ENCODE assay signal across 21 cellular contexts in the genomic region with DNA sequence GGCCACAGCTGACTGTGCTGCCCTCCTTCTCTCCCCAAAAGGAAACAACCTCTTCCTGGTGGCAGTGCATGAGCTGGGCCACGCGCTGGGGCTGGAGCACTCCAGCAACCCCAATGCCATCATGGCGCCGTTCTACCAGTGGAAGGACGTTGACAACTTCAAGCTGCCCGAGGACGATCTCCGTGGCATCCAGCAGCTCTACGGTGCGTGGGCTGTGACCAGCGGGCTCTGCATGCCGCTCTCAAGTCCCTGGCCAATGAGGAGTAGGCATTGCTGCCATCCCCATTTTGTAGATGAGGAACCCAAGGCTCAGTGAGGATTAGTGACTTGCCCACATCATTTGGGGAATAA. TPM values are rescaled to one million over a fixed set of nuclear protein-coding genes. Genes with fewer than 3 reads are reported as not detected.
A peak's percentile ranks its signal among the peaks of the same experiment; 100 is the strongest.
DNase-seq lines count a peak whose midpoint lies in the region; ATAC-seq and TF ChIP-seq lines count a peak whose summit lies in the region.
"Had no signal": no experiment of that assay in that cellular context is flagged by ENCODE, and none has a peak within 500 bp of the region (broad histone marks: within the 10 kb centered on the region; RNA-seq: fewer than 3 reads in every experiment).

No MANE protein-coding gene starts in this region.

- ATAC-seq in Right ventricle myocardium inferior (no peak), upper lobe of right lung (no peak)
- ATAC-seq: A549, GM12878 had no signal

- H3K36me3 ChIP-seq in cardiac muscle cell: peaks cover 73% of the 10 kb centered on the region
- H3K36me3 ChIP-seq in upper lobe of right lung: peaks cover 31% of the 10 kb centered on the region
- H3K36me3 ChIP-seq: HAP-1 had no signal

- H3K4me3 ChIP-seq in cardiac muscle cell (no peak overlapping the region), upper lobe of right lung (no peak overlapping the region)
- H3K4me3 ChIP-seq: A549, GM12878, GM23248, HAP-1 had no signal

- DNase-seq in cardiac muscle cell (ENCODE audit: low read depth in 1 of 2, low spot score in 1 of 2): no peak
- DNase-seq in Right ventricle myocardium inferior (ENCODE audit: missing footprints): no peak
- peak; percentile 48 for DNase-seq in chondrocyte (ENCODE audit: low spot score)
- DNase-seq in neural crest cell (ENCODE audit: low read depth, low spot score): no peak
- DNase-seq in upper lobe of right lung: peak; percentile 37
- no peak for DNase-seq in AG08396 (ENCODE audit: low spot score)
- DNase-seq in activated effector memory CD4-positive, alpha-beta T cell treated with Interleukin-2 at 50 U/mL for 16 hours: no peak
- no peak for DNase-seq in GOT3 (lab: John Stamatoyannopoulos, UW)
- DNase-seq: ACHN; CD4-positive, alpha-beta T cell; CD8-positive, alpha-beta memory T cell; DMS 273 treated with DMSO at 0.1 percent for 48 hours; DMS79; EL; GDM1; GM23248; HFFc6 had no signal

- TF ChIP-seq CTCF in cardiac muscle cell (IDR thresholded peaks at IDR 0.05; ENCODE audit: low read depth, low read length): no peak
- no peak for TF ChIP-seq CTCF in chondrocyte (IDR thresholded peaks at IDR 0.05)
- TF ChIP-seq CTCF in neural crest cell (conservative IDR thresholded peaks at IDR 0.05): no peak
- no peak for TF ChIP-seq CTCF in upper lobe of right lung (IDR thresholded peaks at IDR 0.05)

- H3K27ac Mint-ChIP-seq in chondrocyte (ENCODE audit: unreplicated experiment) (no peak overlapping the region), neural crest cell (ENCODE audit: unreplicated experiment) (peak overlapping the region; percentile 43)
- H3K27ac Mint-ChIP-seq: CD4-positive, alpha-beta T cell; HFFc6 had no signal

- H3K4me3 Mint-ChIP-seq in chondrocyte (ENCODE audit: unreplicated experiment) (no peak overlapping the region), neural crest cell (no peak overlapping the region)
- H3K4me3 Mint-ChIP-seq: CD14-positive monocyte; CD4-positive, alpha-beta T cell; CD8-positive, alpha-beta memory T cell; HFFc6 had no signal

- no peaks in the 10 kb centered on the region for H3K4me1 Mint-ChIP-seq in chondrocyte (ENCODE audit: low read depth)
- H3K4me1 Mint-ChIP-seq in neural crest cell: no peaks in the 10 kb centered on the region
- H3K4me1 Mint-ChIP-seq: CD14-positive monocyte; CD8-positive, alpha-beta memory T cell had no signal

- H3K9me3 ChIP-seq in cardiac muscle cell (ENCODE audit: low read depth) (no peaks in the 10 kb centered on the region), upper lobe of right lung (no peaks in the 10 kb centered on the region)
- H3K9me3 ChIP-seq: A549, HAP-1 had no signal

- H3K27me3 Mint-ChIP-seq in chondrocyte (ENCODE audit: low read depth) (no peaks in the 10 kb centered on the region), neural crest cell (ENCODE audit: low read depth) (no peaks in the 10 kb centered on the region)
- H3K27me3 Mint-ChIP-seq: CD4-positive, alpha-beta T cell had no signal

- H3K4me1 ChIP-seq in cardiac muscle cell (ENCODE audit: low read depth) (peaks cover 26% of the 10 kb centered on the region), upper lobe of right lung (no peaks in the 10 kb centered on the region)
- H3K4me1 ChIP-seq: A549, HAP-1 had no signal

- H3K27me3 ChIP-seq in cardiac muscle cell (no peaks in the 10 kb centered on the region), upper lobe of right lung (no peaks in the 10 kb centered on the region)

- H3K27ac ChIP-seq in cardiac muscle cell (peak overlapping the region; percentile 96), upper lobe of right lung (no peak overlapping the region)
- H3K27ac ChIP-seq: A549, GM23248 had no signal

- H3K36me3 Mint-ChIP-seq in chondrocyte (ENCODE audit: low read depth) (peaks cover 3% of the 10 kb centered on the region), neural crest cell (ENCODE audit: low read depth) (peaks cover 5% of the 10 kb centered on the region)
- H3K36me3 Mint-ChIP-seq: CD14-positive monocyte; CD8-positive, alpha-beta memory T cell had no signal

- intact Hi-C loops in Right ventricle myocardium inferior (cut with DNase I) (no loop called here), upper lobe of right lung (cut with DNase I) (no loop called here)

- H3K9me3 Mint-ChIP-seq in chondrocyte (ENCODE audit: low read depth) (no peaks in the 10 kb centered on the region), neural crest cell (no peaks in the 10 kb centered on the region)
- H3K9me3 Mint-ChIP-seq: CD4-positive, alpha-beta T cell; HFFc6 had no signal

RNA-seq across cellular contexts. Expression of a gene that starts 14.9 kb away (rescaled TPM):
- 391 and 473 TPM in 2 replicates for total RNA-seq in cardiac muscle cell
- polyA plus RNA-seq in cardiac muscle cell: 317 and 388 TPM in 2 replicates
- total RNA-seq in Right ventricle myocardium inferior: 70.3 TPM
- total RNA-seq in chondrocyte: 5.9 to 12.0 TPM (median 11.2 TPM) in 3 replicates
- 36.6 and 38.9 TPM in 2 replicates for total RNA-seq in neural crest cell
- total RNA-seq in upper lobe of right lung: 25.2 TPM
- polyA plus RNA-seq: CD14-positive monocyte had no signal

RNA-seq across cellular contexts. Expression of a gene that starts 39.3 kb away (rescaled TPM):
- total RNA-seq in cardiac muscle cell: 41.4 and 48.3 TPM in 2 replicates
- polyA plus RNA-seq in cardiac muscle cell: 40.2 and 60.8 TPM in 2 replicates
- total RNA-seq in Right ventricle myocardium inferior: 36.2 TPM
- 37.9 to 46.0 TPM (median 41.5 TPM) in 3 replicates for total RNA-seq in chondrocyte
- total RNA-seq in neural crest cell: 74.8 and 77.5 TPM in 2 replicates
- 37.4 TPM for total RNA-seq in upper lobe of right lung

RNA-seq across cellular contexts. Expression of a gene that starts 40.0 kb away (rescaled TPM):
- 11.6 and 12.4 TPM in 2 replicates for total RNA-seq in cardiac muscle cell
- polyA plus RNA-seq in cardiac muscle cell: 12.3 and 13.3 TPM in 2 replicates
- total RNA-seq in Right ventricle myocardium inferior: 7.0 TPM
- total RNA-seq in chondrocyte: 9.2 to 12.0 TPM (median 11.9 TPM) in 3 replicates
- total RNA-seq in neural crest cell: 13.9 and 15.5 TPM in 2 replicates
- total RNA-seq in upper lobe of right lung: 10.6 TPM

Comparison
In these comparisons a context has a peak if more than half of its experiments do, and no peak if none do; other contexts are left out.
1. DNase-seq: peak in chondrocyte (single experiment) and upper lobe of right lung (single experiment); none in cardiac muscle cell (0 of 2), Right ventricle myocardium inferior (single experiment), neural crest cell (single experiment), AG08396 (single experiment), activated effector memory CD4-positive, alpha-beta T cell treated with Interleukin-2 at 50 U/mL for 16 hours (single experiment) and GOT3 (single experiment).